Comparison of ENCODE assay signal across 8 cellular contexts in genomic region chr11:76419896-76420295, GRCh38. TPM values are rescaled to one million over a fixed set of nuclear protein-coding genes. Genes with fewer than 3 reads are reported as not detected.
DNase-seq lines count a peak whose midpoint lies in the region; ATAC-seq, FAIRE-seq and TF ChIP-seq lines count a peak whose summit lies in the region.

No MANE protein-coding gene starts in this region.

- in situ Hi-C loops in HepG2 (cut with HindIII; ENCODE audit: extremely low pct_ligation_motif_present, low pct_unique_long_range_greater_than_20kb), result no loop called here

- H4K20me1 ChIP-seq in GM23338 (replicated peaks; ENCODE audit: insufficient read depth) (no peaks in the 10 kb centered on the region), HepG2 (ENCODE audit: insufficient read depth, low read length) (no peaks in the 10 kb centered on the region)

- ATAC-seq in GM23338, result peak; percentile 77
- ATAC-seq in HepG2, result peak; percentile 67
- ATAC-seq in HG03280 (IDR thresholded peaks at IDR 0.05; ENCODE audit: unreplicated experiment), result no peak

- no peak overlapping the region for H3K4me3 ChIP-seq in GM23338
- no peak overlapping the region for H3K4me3 ChIP-seq in HepG2 (replicated peaks in 1 of 3; ENCODE audit: insufficient read depth in 1 of 3, low read depth in 2 of 3, low read length in 3 of 3)
- no peak overlapping the region for H3K4me3 ChIP-seq in prostate gland

- H3K4me2 ChIP-seq in GM23338, result no peak overlapping the region
- H3K4me2 ChIP-seq in HepG2 (ENCODE audit: low read depth, low read length), result no peak overlapping the region

- no peaks in the 10 kb centered on the region for H3K9me3 ChIP-seq in HepG2 (ENCODE audit: low read length)
- no peaks in the 10 kb centered on the region for H3K9me3 ChIP-seq in prostate gland

- H3K4me1 Mint-ChIP-seq in GM23338, result no peaks in the 10 kb centered on the region

- H3K4me3 Mint-ChIP-seq in GM23338, result no peak overlapping the region

- intact Hi-C loops in HepG2 (cut with micrococcal nuclease; ENCODE audit: unreplicated experiment), result loop anchor here (1.0 to 5.0 kb wide), 2 partner anchors 33 to 91 kb away; no protein-coding TSS in a partner anchor
- intact Hi-C loops in prostate gland (cut with DNase I), result no loop called here

- WGBS in HepG2 (ENCODE audit: low lambda C conversion rate), result 0% methylated on average over 3 of the region's 3 CpGs
- 86% methylated on average over 3 of the region's 3 CpGs for WGBS in prostate gland

- POLR2A ChIA-PET in HepG2 (lab: Yijun Ruan, JAX), result no interaction called here

- H3K9ac ChIP-seq in HepG2 (ENCODE audit: insufficient read depth, low read depth, low read length), result no peak overlapping the region

- H3F3A ChIP-seq in GM23338 (replicated peaks; ENCODE audit: low read depth), result no peaks in the 10 kb centered on the region

- peaks cover 10% of the 10 kb centered on the region for H3K27me3 Mint-ChIP-seq in GM23338 (ENCODE audit: insufficient read depth, low read depth, poor library complexity)

- H3K4me1 ChIP-seq in GM23338 (ENCODE audit: insufficient read depth) (no peaks in the 10 kb centered on the region), HepG2 (ENCODE audit: insufficient read depth, low read length) (no peaks in the 10 kb centered on the region), prostate gland (replicated peaks) (no peaks in the 10 kb centered on the region)

- H3K79me2 ChIP-seq in GM23338 (replicated peaks; ENCODE audit: insufficient read depth), result no peaks in the 10 kb centered on the region
- H3K79me2 ChIP-seq in HepG2 (ENCODE audit: insufficient read depth, low read length), result no peaks in the 10 kb centered on the region

- TF ChIP-seq CTCF in GM23338 (conservative IDR thresholded peaks at IDR 0.05; ENCODE audit: low read depth in 2 of 2) (peak; percentile 73 to 79), HepG2 (CRISPR knock-in tag; IDR thresholded peaks at IDR 0.05) (peak; percentile 64), prostate gland (IDR thresholded peaks at IDR 0.05) (no peak)

- no peak overlapping the region for H2AFZ ChIP-seq in GM23338
- H2AFZ ChIP-seq in HepG2 (ENCODE audit: low read length), result no peak overlapping the region

- no peak overlapping the region for H3K27ac ChIP-seq in GM23338 (ENCODE audit: low read depth)
- H3K27ac ChIP-seq in HepG2 (ENCODE audit: extremely low read length, insufficient read depth, low read length), result no peak overlapping the region
- H3K27ac ChIP-seq in prostate gland, result no peak overlapping the region

- H3K27me3 ChIP-seq in GM23338 (ENCODE audit: insufficient read depth), result no peaks in the 10 kb centered on the region
- peaks cover 1 to 11% of the 10 kb centered on the region in 2 experiments; a peak in 1 of 5 replicates for H3K27me3 ChIP-seq in HepG2 (ENCODE audit: control insufficient read depth in 1 of 2, insufficient read depth in 2 of 2, low read length in 2 of 2)
- H3K27me3 ChIP-seq in prostate gland (replicated peaks; ENCODE audit: insufficient read depth), result no peaks in the 10 kb centered on the region

- CTCF ChIA-PET in HepG2 (lab: Yijun Ruan, JAX; ENCODE audit: low intra/inter-chr PET ratio, low total read pairs), result no interaction called here

- no peak overlapping the region for H3K27ac Mint-ChIP-seq in GM23338

- no peaks in the 10 kb centered on the region for H3K36me3 Mint-ChIP-seq in GM23338 (ENCODE audit: low read depth)

- TF ChIP-seq EP300 in HepG2 (IDR thresholded peaks at IDR 0.05; ENCODE audit: low read depth in 2 of 2, low read length in 2 of 2) (no peak), HepG2 (CRISPR knock-in tag; IDR thresholded peaks at IDR 0.05; ENCODE audit: borderline replicate concordance) (no peak)

- TF ChIP-seq POLR2A in HepG2 (IDR thresholded peaks at IDR 0.05; ENCODE audit: insufficient read depth in 1 of 2, low read depth in 2 of 2, low read length in 2 of 2) (no peak), prostate gland (IDR thresholded peaks at IDR 0.05) (no peak)

- no peaks in the 10 kb centered on the region for H3K9me3 Mint-ChIP-seq in GM23338

- BruUV-seq in HepG2 (replicated peaks; lab: Mats Ljungman, UMichigan), result no TSS peak

- no peak; the same call in 1 of the 2 replicates for TF ChIP-seq RAD21 in HepG2 (CRISPR knock-in tag; IDR thresholded peaks at IDR 0.05)

- peak; percentile 8 for FAIRE-seq in HepG2 (lab: Jason Lieb, UNC)

- H3K36me3 ChIP-seq in GM23338 (ENCODE audit: insufficient read depth), result no peaks in the 10 kb centered on the region
- no peaks in the 10 kb centered on the region for H3K36me3 ChIP-seq in HepG2 (replicated peaks in 1 of 2; ENCODE audit: control insufficient read depth in 1 of 2, insufficient read depth in 2 of 2, low read length in 2 of 2)
- H3K36me3 ChIP-seq in prostate gland, result no peaks in the 10 kb centered on the region

- peak; percentile 57 for DNase-seq in D341Med (ENCODE audit: low spot score)
- peak; percentile 69 for DNase-seq in GM23338 (ENCODE audit: low spot score)
- DNase-seq in SKM-1 (lab: John Stamatoyannopoulos, UW; ENCODE audit: unreplicated experiment), result peak; percentile 3
- DNase-seq in HepG2 (ENCODE audit: low spot score), result peak; percentile 15
- DNase-seq in NK-92 (lab: John Stamatoyannopoulos, UW; ENCODE audit: unreplicated experiment), result no peak
- no peak for DNase-seq in activated CD4-positive, CD25-positive, alpha-beta regulatory T cell treated with anti-CD3 and anti-CD28 coated beads, Interleukin-2, amount 50 U/mL, for 72 hours
- DNase-seq in prostate gland (ENCODE audit: low spot score), result no peak

- H3K9me2 ChIP-seq in GM23338 (ENCODE audit: insufficient read depth), result no peaks in the 10 kb centered on the region; the same call in 1 of the 2 replicates

RNA-seq across cellular contexts. Expression of gene EMSY, which starts 24.9 kb away (rescaled TPM):
- total RNA-seq in GM23338 (2014; rRNA removed; shearing (Covaris generic)), result 29.0 and 46.9 TPM in 2 replicates
- polyA plus RNA-seq in GM23338 (2016; fragmentation: Nextera tagmentation; extraction: Ambion mirVana), result 22.0 and 25.0 TPM in 2 replicates
- 10.6 and 11.6 TPM in 2 replicates for total RNA-seq in HepG2 (2016; rRNA removed; fragmentation: Illumina TruSeq; extraction: Trizol)
- total RNA-seq in HepG2 (2016; cell fraction: cytosol; rRNA removed; fragmentation: Illumina TruSeq; extraction: Trizol; ENCODE audit: low read depth), result 10.9 and 11.4 TPM in 2 replicates
- total RNA-seq in HepG2 (2016; cell fraction: insoluble cytoplasmic fraction; rRNA removed; fragmentation: Illumina TruSeq; extraction: Trizol), result 9.9 and 11.7 TPM in 2 replicates
- total RNA-seq in HepG2 (2016; cell fraction: membrane; rRNA removed; fragmentation: Illumina TruSeq; extraction: Trizol), result 6.4 and 6.7 TPM in 2 replicates
- total RNA-seq in HepG2 (2016; cell fraction: nucleus; rRNA removed; fragmentation: Illumina TruSeq; extraction: Trizol), result 30.0 and 30.3 TPM in 2 replicates
- 16.6 and 18.5 TPM in 2 replicates for polyA plus RNA-seq in HepG2 (2011; rRNA removed)
- 8.0 and 8.3 TPM in 2 replicates for polyA plus RNA-seq in HepG2 (2011; cell fraction: cytosol; rRNA removed)
- 22.2 and 33.5 TPM in 2 replicates for polyA plus RNA-seq in HepG2 (2011; cell fraction: nucleus; rRNA removed)
- 8.1 and 12.0 TPM in 2 replicates for polyA plus RNA-seq in HepG2 (2012)
- 0.51 and 0.80 TPM in 2 replicates for polyA plus RNA-seq in HepG2 (2016; cell fraction: cytosol; fragmentation: Illumina TruSeq; extraction: Trizol; ENCODE audit: low read depth)
- polyA plus RNA-seq in HepG2 (2016; cell fraction: insoluble cytoplasmic fraction; fragmentation: Illumina TruSeq; extraction: Trizol; ENCODE audit: low read depth), result 10.5 and 12.2 TPM in 2 replicates
- 1.2 and 1.9 TPM in 2 replicates for polyA plus RNA-seq in HepG2 (2016; cell fraction: membrane; fragmentation: Illumina TruSeq; extraction: Trizol; ENCODE audit: low read depth)
- 22.0 and 24.6 TPM in 2 replicates for polyA plus RNA-seq in HepG2 (2016; cell fraction: nucleus; fragmentation: Illumina TruSeq; extraction: Trizol; ENCODE audit: insufficient read depth, low read depth)
- polyA minus RNA-seq in HepG2 (2011; rRNA and poly(A)+ RNA removed; ENCODE audit: low replicate concordance), result 25.3 and 56.5 TPM in 2 replicates
- polyA minus RNA-seq in HepG2 (2011; cell fraction: cytosol; rRNA and poly(A)+ RNA removed), result 7.3 and 8.1 TPM in 2 replicates
- polyA minus RNA-seq in HepG2 (2011; cell fraction: nucleus; rRNA and poly(A)+ RNA removed), result 74.8 and 84.5 TPM in 2 replicates
- 10 to 100 TPM; 24.3 to 39.4 TPM for total RNA-seq in prostate gland

RNA-seq across cellular contexts. Expression of gene GVQW3, which starts 38.8 kb away (rescaled TPM):
- total RNA-seq in GM23338 (2014; rRNA removed; shearing (Covaris generic)), result 3.4 and 4.9 TPM in 2 replicates
- polyA plus RNA-seq in GM23338 (2016; fragmentation: Nextera tagmentation; extraction: Ambion mirVana) (3.5 and 3.8 TPM in 2 replicates), HepG2 (2011; rRNA removed) (5.0 and 5.4 TPM in 2 replicates)
- total RNA-seq in HepG2 (2016; rRNA removed; fragmentation: Illumina TruSeq; extraction: Trizol) (2.9 and 5.6 TPM in 2 replicates), prostate gland (1 to 10 TPM; 1.1 to 2.5 TPM)
- 1.2 and 1.4 TPM in 2 replicates for total RNA-seq in HepG2 (2016; cell fraction: cytosol; rRNA removed; fragmentation: Illumina TruSeq; extraction: Trizol; ENCODE audit: low read depth)
- total RNA-seq in HepG2 (2016; cell fraction: insoluble cytoplasmic fraction; rRNA removed; fragmentation: Illumina TruSeq; extraction: Trizol), result 4.0 and 4.7 TPM in 2 replicates
- total RNA-seq in HepG2 (2016; cell fraction: membrane; rRNA removed; fragmentation: Illumina TruSeq; extraction: Trizol), result 2.4 and 3.0 TPM in 2 replicates
- 14.0 and 15.9 TPM in 2 replicates for total RNA-seq in HepG2 (2016; cell fraction: nucleus; rRNA removed; fragmentation: Illumina TruSeq; extraction: Trizol)
- polyA plus RNA-seq in HepG2 (2011; cell fraction: cytosol; rRNA removed), result 2.1 and 2.4 TPM in 2 replicates
- polyA plus RNA-seq in HepG2 (2011; cell fraction: nucleus; rRNA removed), result 8.6 and 13.2 TPM in 2 replicates
- 2.7 and 4.3 TPM in 2 replicates for polyA plus RNA-seq in HepG2 (2012)
- polyA plus RNA-seq in HepG2 (2016; cell fraction: cytosol; fragmentation: Illumina TruSeq; extraction: Trizol; ENCODE audit: low read depth), result 0.47 and 0.55 TPM in 2 replicates
- polyA plus RNA-seq in HepG2 (2016; cell fraction: insoluble cytoplasmic fraction; fragmentation: Illumina TruSeq; extraction: Trizol; ENCODE audit: low read depth), result 1.3 and 2.2 TPM in 2 replicates
- polyA plus RNA-seq in HepG2 (2016; cell fraction: membrane; fragmentation: Illumina TruSeq; extraction: Trizol; ENCODE audit: low read depth), result 1.2 and 1.4 TPM in 2 replicates
- 11.5 TPM in 2 replicates for polyA plus RNA-seq in HepG2 (2016; cell fraction: nucleus; fragmentation: Illumina TruSeq; extraction: Trizol; ENCODE audit: insufficient read depth, low read depth)
- polyA minus RNA-seq in HepG2 (2011; rRNA and poly(A)+ RNA removed; ENCODE audit: low replicate concordance), result 5.4 and 9.4 TPM in 2 replicates
- polyA minus RNA-seq in HepG2 (2011; cell fraction: cytosol; rRNA and poly(A)+ RNA removed), result 1.5 and 1.7 TPM in 2 replicates
- 13.8 and 16.8 TPM in 2 replicates for polyA minus RNA-seq in HepG2 (2011; cell fraction: nucleus; rRNA and poly(A)+ RNA removed)

RNA-seq across cellular contexts. Expression of gene THAP12, which starts 39.0 kb away (rescaled TPM):
- total RNA-seq in GM23338 (2014; rRNA removed; shearing (Covaris generic)), result 36.0 and 41.3 TPM in 2 replicates
- polyA plus RNA-seq in GM23338 (2016; fragmentation: Nextera tagmentation; extraction: Ambion mirVana) (20.1 and 24.7 TPM in 2 replicates), HepG2 (2011; rRNA removed) (14.8 and 18.8 TPM in 2 replicates)
- total RNA-seq in HepG2 (2016; rRNA removed; fragmentation: Illumina TruSeq; extraction: Trizol) (51.3 and 74.3 TPM in 2 replicates), prostate gland (10 to 100 TPM; 26.6 to 31.9 TPM)
- total RNA-seq in HepG2 (2016; cell fraction: cytosol; rRNA removed; fragmentation: Illumina TruSeq; extraction: Trizol; ENCODE audit: low read depth), result 12.1 and 16.8 TPM in 2 replicates
- 50.5 and 71.4 TPM in 2 replicates for total RNA-seq in HepG2 (2016; cell fraction: insoluble cytoplasmic fraction; rRNA removed; fragmentation: Illumina TruSeq; extraction: Trizol)
- total RNA-seq in HepG2 (2016; cell fraction: membrane; rRNA removed; fragmentation: Illumina TruSeq; extraction: Trizol), result 60.5 and 71.9 TPM in 2 replicates
- total RNA-seq in HepG2 (2016; cell fraction: nucleus; rRNA removed; fragmentation: Illumina TruSeq; extraction: Trizol), result 32.5 and 35.7 TPM in 2 replicates
- 7.0 and 12.9 TPM in 2 replicates for polyA plus RNA-seq in HepG2 (2011; cell fraction: cytosol; rRNA removed)
- polyA plus RNA-seq in HepG2 (2011; cell fraction: nucleus; rRNA removed), result 4.3 and 5.7 TPM in 2 replicates
- 21.7 and 26.2 TPM in 2 replicates for polyA plus RNA-seq in HepG2 (2012)
- polyA plus RNA-seq in HepG2 (2016; cell fraction: cytosol; fragmentation: Illumina TruSeq; extraction: Trizol; ENCODE audit: low read depth), result 14.2 and 14.3 TPM in 2 replicates
- 60.0 and 64.8 TPM in 2 replicates for polyA plus RNA-seq in HepG2 (2016; cell fraction: insoluble cytoplasmic fraction; fragmentation: Illumina TruSeq; extraction: Trizol; ENCODE audit: low read depth)
- polyA plus RNA-seq in HepG2 (2016; cell fraction: membrane; fragmentation: Illumina TruSeq; extraction: Trizol; ENCODE audit: low read depth), result 44.9 and 48.1 TPM in 2 replicates
- polyA plus RNA-seq in HepG2 (2016; cell fraction: nucleus; fragmentation: Illumina TruSeq; extraction: Trizol; ENCODE audit: insufficient read depth, low read depth), result 36.4 and 40.3 TPM in 2 replicates
- polyA minus RNA-seq in HepG2 (2011; rRNA and poly(A)+ RNA removed; ENCODE audit: low replicate concordance), result 6.1 and 17.9 TPM in 2 replicates
- polyA minus RNA-seq in HepG2 (2011; cell fraction: cytosol; rRNA and poly(A)+ RNA removed), result 11.9 and 17.2 TPM in 2 replicates
- 28.1 and 31.5 TPM in 2 replicates for polyA minus RNA-seq in HepG2 (2011; cell fraction: nucleus; rRNA and poly(A)+ RNA removed)

Comparison
In these comparisons a context has a peak if more than half of its experiments do, and no peak if none do; other contexts are left out.
1. DNase-seq: peak in D341Med (single experiment), GM23338 (single experiment), SKM-1 (single experiment) and HepG2 (single experiment); none in NK-92 (single experiment), activated CD4-positive, CD25-positive, alpha-beta regulatory T cell treated with anti-CD3 and anti-CD28 coated beads, Interleukin-2, amount 50 U/mL, for 72 hours (single experiment) and prostate gland (single experiment).
2. CTCF ChIP-seq: peak in GM23338 (2 of 2) and HepG2 (single experiment); none in prostate gland (0 of 4).